ENCODE assay signal across 29 cellular contexts in genomic region chr13:68908879-68909278, GRCh38.
"Had no signal": no experiment of that assay in that cellular context is flagged by ENCODE, and none has a peak within 500 bp of the region (broad histone marks: within the 10 kb centered on the region; RNA-seq: fewer than 3 reads in every experiment).

No MANE protein-coding gene starts in this region.

- H3K27me3 ChIP-seq: neural progenitor cell, neutrophil, right atrium auricular region, right lobe of liver, tibial nerve, uterus had no signal

- H3K27ac Mint-ChIP-seq: immature natural killer cell; mesothelial cell of epicardium; naive B cell; natural killer cell; nephron progenitor cell; neural progenitor cell; stimulated activated memory B cell treated with anti-CD40 and anti-IgM and Interleukin-4, amounts not matched to agents 10 μg/mL and 1 μg/mL and 100 μg/mL, for 72 hours; stimulated activated naive CD8-positive, alpha-beta T cell treated with anti-CD3 and anti-CD28 coated beads, Interleukin-15, amount 100 ng/mL, for 72 hours; type B pancreatic cell had no signal

- H3K4me1 ChIP-seq: left ventricle myocardium inferior, neural progenitor cell, parathyroid adenoma, psoas muscle, right atrium auricular region, right lobe of liver, tibial nerve, uterus had no signal

- H3K27me3 Mint-ChIP-seq: naive B cell; stimulated activated memory B cell treated with anti-CD40 and anti-IgM and Interleukin-4, amounts not matched to agents 10 μg/mL and 1 μg/mL and 100 μg/mL, for 72 hours; stimulated activated naive CD8-positive, alpha-beta T cell treated with anti-CD3 and anti-CD28 coated beads, Interleukin-15, amount 100 ng/mL, for 72 hours; type B pancreatic cell had no signal

- H3K4me1 Mint-ChIP-seq: immature natural killer cell; mesothelial cell of epicardium; naive B cell; natural killer cell; nephron progenitor cell; neural progenitor cell; stimulated activated memory B cell treated with anti-CD40 and anti-IgM and Interleukin-4, amounts not matched to agents 10 μg/mL and 1 μg/mL and 100 μg/mL, for 72 hours; stimulated activated naive CD8-positive, alpha-beta T cell treated with anti-CD3 and anti-CD28 coated beads, Interleukin-15, amount 100 ng/mL, for 72 hours had no signal

- H3K36me3 ChIP-seq: left ventricle myocardium inferior, neural progenitor cell, neutrophil, right atrium auricular region, right lobe of liver, tibial nerve, uterus had no signal

- H3K4me3 Mint-ChIP-seq: immature natural killer cell; mesothelial cell of epicardium; naive B cell; natural killer cell; nephron progenitor cell; neural progenitor cell; stimulated activated memory B cell treated with anti-CD40 and anti-IgM and Interleukin-4, amounts not matched to agents 10 μg/mL and 1 μg/mL and 100 μg/mL, for 72 hours; stimulated activated naive CD8-positive, alpha-beta T cell treated with anti-CD3 and anti-CD28 coated beads, Interleukin-15, amount 100 ng/mL, for 72 hours; type B pancreatic cell had no signal

- H3K9me3 ChIP-seq: neutrophil, psoas muscle, right lobe of liver, uterus had no signal

- H3K27ac ChIP-seq: left ventricle myocardium inferior, neural progenitor cell, neutrophil, parathyroid adenoma, psoas muscle, right atrium auricular region, right lobe of liver, tibial nerve, uterus had no signal

- H3K36me3 Mint-ChIP-seq: naive B cell; neural progenitor cell; stimulated activated memory B cell treated with anti-CD40 and anti-IgM and Interleukin-4, amounts not matched to agents 10 μg/mL and 1 μg/mL and 100 μg/mL, for 72 hours; type B pancreatic cell had no signal

- H3K4me3 ChIP-seq: left ventricle myocardium inferior, lung, neural progenitor cell, psoas muscle, right atrium auricular region, right lobe of liver, smooth muscle cell, tibial nerve, uterus had no signal

- DNase-seq: hypothalamus; immature natural killer cell; kidney; left ventricle myocardium inferior; mesendoderm; naive B cell; natural killer cell; nephron progenitor cell; occipital lobe; psoas muscle; right lobe of liver; stimulated activated CD4-positive, alpha-beta T cell treated with anti-CD3 and anti-CD28 coated beads, Interleukin-1b, Interleukin-23, amount 100 ng/mL, for 48 hours; stimulated activated CD4-positive, alpha-beta T cell treated with anti-CD3 and anti-CD28 coated beads, Interleukin-2, amount 100 ng/mL, for 48 hours; stimulated activated CD4-positive, alpha-beta T cell treated with anti-CD3 and anti-CD28 coated beads, Interleukin-4, amount 100 ng/mL, for 4 hours; stimulated activated CD8-positive, alpha-beta memory T cell treated with anti-CD3 and anti-CD28 coated beads, Interleukin-4, amount 100 ng/mL, for 48 hours; stimulated activated naive CD4-positive, alpha-beta T cell treated with Interleukin-2 at 50 U/mL for 16 hours; stimulated activated naive CD8-positive, alpha-beta T cell treated with anti-CD3 and anti-CD28 coated beads, Interleukin-15, amount 100 ng/mL, for 72 hours; substantia nigra; uterus had no signal
